11 cellular contexts compared by ENCODE assay signal in genomic region chr6:319177-320131, GRCh38. TPM values are rescaled to one million over a fixed set of nuclear protein-coding genes. Genes with fewer than 3 reads are reported as not detected.
DNase-seq lines count a peak whose midpoint lies in the region; ATAC-seq and TF ChIP-seq lines count a peak whose summit lies in the region.
"Had no signal": no experiment of that assay in that cellular context is flagged by ENCODE, and none has a peak within 500 bp of the region (broad histone marks: within the 10 kb centered on the region; RNA-seq: fewer than 3 reads in every experiment).

No MANE protein-coding gene starts in this region.

- TF ChIP-seq POLR2A in GM19099 (IDR thresholded peaks at IDR 0.05; ENCODE audit: extremely low read depth, insufficient read length, low read depth), result peak; percentile 64

- peaks cover 3% of the 10 kb centered on the region for H3K9me3 Mint-ChIP-seq in Calu3 (ENCODE audit: low read depth, unreplicated experiment)
- H3K9me3 Mint-ChIP-seq: natural killer cell had no signal

- BruUV-seq in OCI-LY7 (replicated peaks; lab: Mats Ljungman, UMichigan) (no TSS peak), Calu3 (replicated peaks; lab: Mats Ljungman, UMichigan) (no TSS peak)

- no peaks in the 10 kb centered on the region for H3K9me3 ChIP-seq in OCI-LY7 (ENCODE audit: low read length)

- no peak overlapping the region for H3K4me3 Mint-ChIP-seq in Calu3 (ENCODE audit: low read depth, unreplicated experiment)
- H3K4me3 Mint-ChIP-seq: natural killer cell had no signal

- CTCF ChIA-PET in OCI-LY7 (lab: Charles Lee; ENCODE audit: unreplicated experiment), result interaction anchor here (0.6 to 1.1 kb wide), 2 partner anchors 12 to 23 kb away, joined by 3 to 4 read pairs; no protein-coding TSS in a partner anchor
- CTCF ChIA-PET in Calu3 (lab: Charles Lee), result no interaction called here

- H3K36me3 Mint-ChIP-seq in Calu3 (ENCODE audit: insufficient read depth, unreplicated experiment), result no peaks in the 10 kb centered on the region
- H3K36me3 Mint-ChIP-seq: natural killer cell had no signal

- H3K27ac Mint-ChIP-seq in Calu3 (ENCODE audit: unreplicated experiment), result no peak overlapping the region
- H3K27ac Mint-ChIP-seq: natural killer cell had no signal

- H3K36me3 ChIP-seq in OCI-LY7 (ENCODE audit: insufficient read depth, low read length), result peaks cover 28% of the 10 kb centered on the region

- no peaks in the 10 kb centered on the region for H3K27me3 Mint-ChIP-seq in Calu3 (ENCODE audit: unreplicated experiment)

- no peak overlapping the region for H3K27ac ChIP-seq in OCI-LY7 (ENCODE audit: low read depth, low read length, poor library complexity, severe bottlenecking)
- H3K27ac ChIP-seq: SK-N-MC had no signal

- H3K4me3 ChIP-seq in OCI-LY7 (ENCODE audit: low read depth, low read length, poor library complexity, severe bottlenecking), result no peak overlapping the region
- H3K4me3 ChIP-seq: SK-N-MC had no signal

- TF ChIP-seq CTCF in GM13977 (IDR thresholded peaks at IDR 0.05; ENCODE audit: extremely low read depth, insufficient read depth, missing control alignments), result no peak
- no peak for TF ChIP-seq CTCF in OCI-LY7 (conservative IDR thresholded peaks at IDR 0.05; ENCODE audit: low read length)
- TF ChIP-seq CTCF in Calu3 (IDR thresholded peaks at IDR 0.05; ENCODE audit: unreplicated experiment), result no peak

- H3K4me2 ChIP-seq in OCI-LY7 (ENCODE audit: low read length), result 0 out of 2 replicates have a peak overlapping the region, but pooled peaks have one; percentile 3

- POLR2A ChIA-PET in OCI-LY7 (lab: Charles Lee), result interaction anchor here (0.8 to 3.1 kb wide), 5 partner anchors 8 to 135 kb away, joined by 3 to 27 read pairs (median 5); no protein-coding TSS in a partner anchor

- H3K79me2 ChIP-seq in OCI-LY7 (ENCODE audit: insufficient read depth, low read depth, low read length), result peaks cover 35% of the 10 kb centered on the region; the same call in 1 of the 2 replicates

- intact Hi-C loops in OCI-LY7 (cut with micrococcal nuclease; ENCODE audit: unreplicated experiment), result no loop called here
- intact Hi-C loops in Calu3 (cut with micrococcal nuclease; ENCODE audit: unreplicated experiment), result no loop called here

- ATAC-seq in HG02840 (IDR thresholded peaks at IDR 0.05; ENCODE audit: low FRiP score, unreplicated experiment), result peak; percentile 39
- ATAC-seq: natural killer cell had no signal

- peaks cover 100% of the 10 kb centered on the region for H3K4me1 ChIP-seq in OCI-LY7 (ENCODE audit: insufficient read depth, low read length, poor library complexity, severe bottlenecking)

- DNase-seq in GM13977 (ENCODE audit: low spot score) (peak; percentile 86), OCI-LY7 (ENCODE audit: low spot score) (no peak), SK-N-DZ (ENCODE audit: low spot score) (no peak), putamen (ENCODE audit: low spot score) (no peak), NCI-H1417 treated with DMSO at 0.1 percent for 48 hours (lab: John Stamatoyannopoulos, UW) (no peak), Calu3 (no peak)
- DNase-seq: natural killer cell, NCI-H2107 had no signal

- no peaks in the 10 kb centered on the region for H3K4me1 Mint-ChIP-seq in Calu3 (ENCODE audit: low read depth, unreplicated experiment)

- no peak overlapping the region for H2AFZ ChIP-seq in OCI-LY7 (ENCODE audit: low read length)

- no peaks in the 10 kb centered on the region for H4K20me1 ChIP-seq in OCI-LY7 (ENCODE audit: insufficient read depth, low read length)

- no peaks in the 10 kb centered on the region for H3K9me2 ChIP-seq in OCI-LY7 (ENCODE audit: insufficient read depth, low read length)

- in situ Hi-C loops in GM13977 (cut with MboI; ENCODE audit: low pct_unique_long_range_greater_than_20kb, low sequenced_read_pairs, unreplicated experiment), result no loop called here

RNA-seq across cellular contexts. Expression of gene DUSP22, which starts 27.2 kb away (rescaled TPM):
- total RNA-seq in OCI-LY7 (2014; rRNA removed; shearing (Covaris generic)), result 133 and 149 TPM in 2 replicates
- total RNA-seq in OCI-LY7 (2022) (171 and 215 TPM in 2 replicates), Calu3 (2022) (14.2 and 14.7 TPM in 2 replicates)
- polyA plus RNA-seq in SK-N-DZ (2014; cell fraction: cytosol; rRNA removed), result 13.9 and 17.0 TPM in 2 replicates
- polyA plus RNA-seq in SK-N-DZ (2014; cell fraction: nucleus; rRNA removed), result 14.2 and 18.0 TPM in 2 replicates
